Comparison of ENCODE assay signal across 27 cellular contexts in the genomic region with DNA sequence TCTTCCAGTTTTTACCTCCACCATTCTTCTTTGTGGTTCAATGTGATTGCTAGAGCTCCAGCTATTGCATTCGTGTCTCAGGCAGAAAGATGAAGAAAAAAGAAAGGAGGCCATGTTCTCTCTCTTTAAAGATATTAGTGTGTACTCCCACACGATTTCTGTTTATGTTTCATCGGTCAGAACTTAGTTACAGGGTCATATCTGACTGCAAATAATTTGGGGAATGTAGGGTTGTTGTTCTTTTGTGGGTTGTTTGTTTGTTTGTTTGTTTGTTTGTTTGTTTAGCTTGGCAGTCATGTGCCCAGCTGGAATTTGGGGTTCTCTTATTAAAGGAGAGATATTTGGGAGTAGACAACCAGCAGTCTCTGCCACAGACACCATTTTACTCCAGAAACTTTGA. TPM values are rescaled to one million over a fixed set of nuclear protein-coding genes. Genes with fewer than 3 reads are reported as not detected.
DNase-seq lines count a peak whose midpoint lies in the region; ATAC-seq, FAIRE-seq and TF ChIP-seq lines count a peak whose summit lies in the region.
"Had no signal": no experiment of that assay in that cellular context is flagged by ENCODE, and none has a peak within 500 bp of the region (broad histone marks: within the 10 kb centered on the region; RNA-seq: fewer than 3 reads in every experiment).

No MANE protein-coding gene starts in this region.

- TF ChIP-seq POLR2A in K562 (conservative IDR thresholded peaks at IDR 0.05) = no peak

- no peak for FAIRE-seq in K562 (lab: Jason Lieb, UNC)
- FAIRE-seq: A549, GM12892 had no signal

- H3K4me3 ChIP-seq in BLaER1 treated with 17β-estradiol and CSF1 and Interleukin-3, amounts not matched to agents 10 nM and 100 nM = no peak overlapping the region
- H3K4me3 ChIP-seq in K562 (no peak overlapping the region), osteoblast (ENCODE audit: insufficient read depth, low read length) (no peak overlapping the region)
- H3K4me3 ChIP-seq: A549, HAP-1, SJSA1 had no signal

- POLR2A ChIA-PET in K562 (lab: Yijun Ruan, JAX) = interaction anchor here (0.7 to 3.2 kb wide), 13 partner anchors 8 to 472 kb away, joined by 3 to 11 read pairs (median 5); a partner anchor contains a TSS

- H3K36me3 Mint-ChIP-seq in memory B cell (no peaks in the 10 kb centered on the region), CD14-positive monocyte (no peaks in the 10 kb centered on the region)

- H3K4me2 ChIP-seq in BLaER1 treated with 17β-estradiol and CSF1 and Interleukin-3, amounts not matched to agents 10 nM and 100 nM = peak overlapping the region in 10 of 11 experiments; percentile 0 to 80 (median 24); a peak in 11 of 22 replicates
- no peak overlapping the region for H3K4me2 ChIP-seq in K562 (ENCODE audit: insufficient read depth, low read length)
- no peak overlapping the region for H3K4me2 ChIP-seq in osteoblast (ENCODE audit: insufficient read depth, low read length)
- H3K4me2 ChIP-seq: A549, KMS-11 had no signal

- H3K79me2 ChIP-seq in K562 (ENCODE audit: control insufficient read depth, insufficient read depth, low read length) (no peaks in the 10 kb centered on the region), osteoblast (ENCODE audit: insufficient read depth, low read length) (no peaks in the 10 kb centered on the region)

- no peaks in the 10 kb centered on the region for H4K20me1 ChIP-seq in BLaER1 treated with 17β-estradiol and CSF1 and Interleukin-3, amounts not matched to agents 10 nM and 100 nM
- H4K20me1 ChIP-seq in K562 (replicated peaks; ENCODE audit: control insufficient read depth, insufficient read depth, low read length) (no peaks in the 10 kb centered on the region), osteoblast (ENCODE audit: insufficient read depth, low read length) (no peaks in the 10 kb centered on the region)

- no peak for TF ChIP-seq EP300 in K562 (IDR thresholded peaks at IDR 0.05; ENCODE audit: low read length)

- TF ChIP-seq CTCF in K562 (IDR thresholded peaks at IDR 0.05 in 2 of 3, conservative IDR thresholded peaks at IDR 0.05 in 1 of 3; ENCODE audit: insufficient read depth in 2 of 3, low read depth in 1 of 3, low read length in 3 of 3) (no peak), osteoblast (IDR thresholded peaks at IDR 0.05; ENCODE audit: extremely low read depth, low read depth, low read length) (no peak), CD14-positive monocyte (IDR thresholded peaks at IDR 0.05) (no peak)

- TF ChIP-seq RAD21 in K562 (CRISPR knock-in tag; conservative IDR thresholded peaks at IDR 0.05 in 1 of 2, IDR thresholded peaks at IDR 0.05 in 1 of 2) = no peak

- H3K4me1 ChIP-seq in BLaER1 treated with 17β-estradiol and CSF1 and Interleukin-3, amounts not matched to agents 10 nM and 100 nM = peaks cover 0 to 24% (median 12%) of the 10 kb centered on the region in 10 experiments; a peak in 17 of 20 replicates
- H3K4me1 ChIP-seq in K562 (replicated peaks in 1 of 2; ENCODE audit: control insufficient read depth in 2 of 2, insufficient read depth in 2 of 2, low read length in 2 of 2) = peaks cover 0 to 44% of the 10 kb centered on the region in 2 experiments; a peak in 4 of 5 replicates
- H3K4me1 ChIP-seq in osteoblast (ENCODE audit: insufficient read depth, low read length) = no peaks in the 10 kb centered on the region
- H3K4me1 ChIP-seq: A549 had no signal

- H2AFZ ChIP-seq in K562 (ENCODE audit: low read depth, low read length) (peak overlapping the region; percentile 10), osteoblast (ENCODE audit: low read length) (peak overlapping the region; percentile 36)

- peak overlapping the region; percentile 72 for H3K27ac Mint-ChIP-seq in memory B cell
- H3K27ac Mint-ChIP-seq in CD14-positive monocyte = no peak overlapping the region
- H3K27ac Mint-ChIP-seq: HFFc6 had no signal

- H3K9me3 Mint-ChIP-seq in memory B cell = no peaks in the 10 kb centered on the region
- H3K9me3 Mint-ChIP-seq in CD14-positive monocyte = no peaks in the 10 kb centered on the region
- H3K9me3 Mint-ChIP-seq: HFFc6 had no signal

- ATAC-seq in K562 (no peak), memory B cell (ENCODE audit: low read depth) (no peak), GM18867 (IDR thresholded peaks at IDR 0.05; ENCODE audit: unreplicated experiment) (no peak), GM21423 (IDR thresholded peaks at IDR 0.05; ENCODE audit: unreplicated experiment) (no peak)
- ATAC-seq: A549 had no signal

- H3K4me1 Mint-ChIP-seq in memory B cell = peaks cover 10% of the 10 kb centered on the region
- H3K4me1 Mint-ChIP-seq in CD14-positive monocyte = peaks cover 11% of the 10 kb centered on the region

- intact Hi-C loops in K562 (cut with micrococcal nuclease) = loop anchor here (2.0 kb wide), 1 partner anchor 47 kb away; no protein-coding TSS in a partner anchor
- intact Hi-C loops in CD14-positive monocyte (cut with micrococcal nuclease) = no loop called here

- H3K27me3 ChIP-seq in BLaER1 treated with 17β-estradiol and CSF1 and Interleukin-3, amounts not matched to agents 10 nM and 100 nM = no peaks in the 10 kb centered on the region
- H3K27me3 ChIP-seq in K562 (ENCODE audit: control insufficient read depth in 2 of 2, insufficient read depth in 2 of 2, low read length in 2 of 2) (no peaks in the 10 kb centered on the region), osteoblast (ENCODE audit: insufficient read depth, low read length) (no peaks in the 10 kb centered on the region)
- H3K27me3 ChIP-seq: SJSA1 had no signal

- H3K9ac ChIP-seq in BLaER1 treated with 17β-estradiol and CSF1 and Interleukin-3, amounts not matched to agents 10 nM and 100 nM = peak overlapping the region in 1 of 11 experiments; percentile 9; a peak in 1 of 22 replicates
- H3K9ac ChIP-seq in K562 (ENCODE audit: insufficient read depth in 1 of 2, low read depth in 2 of 2, low read length in 2 of 2) = no peak overlapping the region
- H3K9ac ChIP-seq: KMS-11 had no signal

- peak overlapping the region in 3 of 11 experiments; percentile 31 to 59 (median 57); a peak in 5 of 22 replicates for H3K27ac ChIP-seq in BLaER1 treated with 17β-estradiol and CSF1 and Interleukin-3, amounts not matched to agents 10 nM and 100 nM
- no peak overlapping the region for H3K27ac ChIP-seq in K562 (ENCODE audit: extremely low read depth, low read depth, low read length)
- H3K27ac ChIP-seq in osteoblast (ENCODE audit: low read depth, low read length) = no peak overlapping the region
- H3K27ac ChIP-seq: A549, KMS-11, SJSA1 had no signal

- 7% methylated on average over 3 of the region's 3 CpGs for WGBS in K562 (ENCODE audit: insufficient coverage, low coverage, missing lambda C conversion rate)

- CTCF ChIA-PET in K562 (lab: Yijun Ruan, JAX; ENCODE audit: low intra/inter-chr PET ratio) = interaction anchor here (0.6 kb wide), 1 partner anchor 9 kb away, joined by 3 read pairs; no protein-coding TSS in a partner anchor

- DNase-seq in K562 (ENCODE audit: extremely low read depth in 1 of 4, low spot score in 3 of 4) (no peak), memory B cell (ENCODE audit: low spot score in 2 of 2) (no peak), osteoblast (ENCODE audit: insufficient read length, low spot score, missing footprints) (no peak), CD14-positive monocyte (ENCODE audit: low spot score) (no peak)
- DNase-seq in central memory CD4-positive, alpha-beta T cell = no peak
- DNase-seq: AML-193, Calu3, DND-41, GOT3, HFFc6, IMR-90, NCI-H1048, NCI-H1417, NCI-H1694, NCI-H2029 treated with DMSO at 0.1 percent for 48 hours, NCI-H446 treated with DMSO at 0.1 percent for 48 hours, NCI-H526, NCI-H82, RPMI8226 had no signal

- H3K4me3 Mint-ChIP-seq in memory B cell = no peak overlapping the region
- H3K4me3 Mint-ChIP-seq in CD14-positive monocyte = no peak overlapping the region
- H3K4me3 Mint-ChIP-seq: HFFc6 had no signal

- H3K36me3 ChIP-seq in BLaER1 treated with 17β-estradiol and CSF1 and Interleukin-3, amounts not matched to agents 10 nM and 100 nM = no peaks in the 10 kb centered on the region
- no peaks in the 10 kb centered on the region for H3K36me3 ChIP-seq in K562 (ENCODE audit: control insufficient read depth, insufficient read depth, low read length)
- no peaks in the 10 kb centered on the region for H3K36me3 ChIP-seq in osteoblast (ENCODE audit: insufficient read depth, low read length)
- H3K36me3 ChIP-seq: HAP-1, SJSA1 had no signal

- no peaks in the 10 kb centered on the region for H3K9me3 ChIP-seq in BLaER1 treated with 17β-estradiol and CSF1 and Interleukin-3, amounts not matched to agents 10 nM and 100 nM (replicated peaks in 1 of 11)
- no peaks in the 10 kb centered on the region for H3K9me3 ChIP-seq in K562 (replicated peaks; ENCODE audit: control insufficient read depth, insufficient read depth, low read depth, low read length)
- H3K9me3 ChIP-seq in osteoblast (ENCODE audit: low read depth, low read length) = no peaks in the 10 kb centered on the region
- H3K9me3 ChIP-seq: A549, HAP-1, SJSA1 had no signal

- no peaks in the 10 kb centered on the region for H3K27me3 Mint-ChIP-seq in memory B cell
- H3K27me3 Mint-ChIP-seq in CD14-positive monocyte (ENCODE audit: low read depth in 3 of 3) = no peaks in the 10 kb centered on the region

- in situ Hi-C loops in K562 (cut with MboI) = no loop called here

- no peaks in the 10 kb centered on the region for H3K9me1 ChIP-seq in K562 (ENCODE audit: control insufficient read depth, insufficient read depth, low read length)

- BruUV-seq in K562 (replicated peaks; lab: Mats Ljungman, UMichigan) = no TSS peak

TF ChIP-seq in K562, 482 proteins besides CTCF, POLR2A, EP300 and RAD21 (continues in another document):
- 0 out of 2 replicates have a peak, but pooled peaks have one; percentile 5 for TF ChIP-seq GTF2A2 (tag; IDR thresholded peaks at IDR 0.05)
- TF ChIP-seq HLTF (IDR thresholded peaks at IDR 0.05) = peak; percentile 63; the same call in 1 of the 2 replicates
- no peak for TF ChIP-seq NR2F6 (CRISPR knock-in tag; IDR thresholded peaks at IDR 0.05)

RNA-seq across cellular contexts. Expression of a gene that starts 53.6 kb away (rescaled TPM):
- 56.0 and 57.2 TPM in 2 replicates for total RNA-seq in K562 (2011; cell fraction: chromatin; rRNA removed; ENCODE audit: low replicate concordance)
- total RNA-seq in K562 (2011; cell fraction: nucleolus; rRNA removed) = 34.2 and 36.7 TPM in 2 replicates
- 33.4 and 37.5 TPM in 2 replicates for total RNA-seq in K562 (2011; cell fraction: nucleoplasm; rRNA removed)
- total RNA-seq in K562 (2014; rRNA removed) = 31.4 and 31.6 TPM in 2 replicates
- total RNA-seq in K562 (2014; rRNA removed; fragmentation: Illumina TruSeq; extraction: Trizol) = 30.6 and 37.7 TPM in 2 replicates
- total RNA-seq in K562 (2015; rRNA removed; fragmentation: Illumina TruSeq; extraction: Trizol) = 37.7 and 42.5 TPM in 2 replicates
- total RNA-seq in K562 (2021) = 33.7 and 35.4 TPM in 2 replicates
- polyA plus RNA-seq in K562 (2011; rRNA removed) = 22.8 and 24.6 TPM in 2 replicates
- 13.7 and 24.1 TPM in 2 replicates for polyA plus RNA-seq in K562 (2011; cell fraction: cytosol; rRNA removed)
- polyA plus RNA-seq in K562 (2011; cell fraction: nucleus; rRNA removed) = 14.5 and 21.4 TPM in 2 replicates
- 19.0 and 36.2 TPM in 2 replicates for polyA plus RNA-seq in K562 (2012)
- 29.0 and 32.3 TPM in 2 replicates for polyA plus RNA-seq in K562 (2014; fragmentation: Illumina TruSeq; extraction: Trizol)
- polyA plus RNA-seq in K562 (2014; fragmentation: Nextera tagmentation; extraction: Ambion mirVana) = 1 to 10 TPM; 5.3 to 6.2 TPM
- 10.7 and 12.9 TPM in 2 replicates for polyA plus RNA-seq in K562 (2014; rRNA removed)
- 85.5 and 93.3 TPM in 2 replicates for polyA minus RNA-seq in K562 (2011; rRNA and poly(A)+ RNA removed)
- polyA minus RNA-seq in K562 (2011; cell fraction: cytosol; rRNA and poly(A)+ RNA removed) = 52.8 and 61.1 TPM in 2 replicates
- polyA minus RNA-seq in K562 (2011; cell fraction: nucleus; rRNA and poly(A)+ RNA removed) = 68.7 and 79.4 TPM in 2 replicates
- total RNA-seq in osteoblast = not detected in 2 replicates
- polyA plus RNA-seq in CD14-positive monocyte = 10 to 100 TPM; 20.7 to 31.2 TPM
- total RNA-seq: Calu3, HFFc6 had no signal
- polyA plus RNA-seq: A549, IMR-90 had no signal

Comparison
In these comparisons a context has a peak if more than half of its experiments do, and no peak if none do; other contexts are left out.
1. H3K4me2 ChIP-seq: peak in BLaER1 treated with 17β-estradiol and CSF1 and Interleukin-3, amounts not matched to agents 10 nM and 100 nM (10 of 11); none in K562 (single experiment) and osteoblast (single experiment).
2. RNA of a gene that starts 53.6 kb away (total RNA-seq): 30.6 to 57.2 TPM in K562; not detected in osteoblast; every median in the first group is over 10 times any median in the second.